ENCODE assay signal across 31 cellular contexts in the genomic region with DNA sequence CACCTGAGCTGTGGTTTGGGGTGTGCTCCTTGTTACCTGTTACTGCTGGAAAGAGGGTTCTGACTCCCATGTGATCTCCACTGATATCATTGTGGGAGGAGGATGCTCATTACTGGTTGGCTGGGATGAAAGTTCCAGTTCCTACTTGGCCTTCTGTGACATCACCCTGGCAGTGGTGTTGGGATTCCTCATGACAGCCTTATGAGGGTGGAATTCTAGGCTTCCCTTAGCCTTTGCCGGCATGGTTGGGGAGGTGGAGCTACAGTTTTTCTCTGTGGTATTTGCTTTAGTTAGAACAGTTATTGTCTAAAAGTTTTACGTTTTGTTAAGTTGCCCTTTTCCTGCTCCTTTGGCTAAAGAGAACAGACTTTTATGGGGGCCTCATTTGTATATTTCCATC.
"Had no signal": no experiment of that assay in that cellular context is flagged by ENCODE, and none has a peak within 500 bp of the region (broad histone marks: within the 10 kb centered on the region; RNA-seq: fewer than 3 reads in every experiment).

No MANE protein-coding gene starts in this region.

- H3K27ac Mint-ChIP-seq: memory B cell; mesothelial cell of epicardium; naive thymus-derived CD4-positive, alpha-beta T cell; nephron progenitor cell; stimulated activated effector memory CD8-positive, alpha-beta T cell treated with anti-CD3 and anti-CD28 coated beads, Interleukin-12 subunit alpha, Interleukin-12 subunit beta, amount 100 ng/mL, for 72 hours had no signal

- H3K4me3 ChIP-seq: coronary artery, esophagus muscularis mucosa, gastrocnemius medialis, lung, prostate gland, right atrium auricular region, smooth muscle cell, stomach, thyroid gland, upper lobe of left lung had no signal

- DNase-seq: dermis blood vessel endothelial cell; effector memory CD4-positive, alpha-beta T cell; foreskin fibroblast; gastrocnemius medialis; head of caudate nucleus; immature natural killer cell; islet precursor cell; kidney glomerular epithelial cell; left colon; naive thymus-derived CD4-positive, alpha-beta T cell; nephron progenitor cell; nucleus accumbens; stimulated activated CD4-positive, alpha-beta T cell treated with anti-CD3 and anti-CD28 coated beads, Interleukin-12 subunit alpha, Interleukin-12 subunit beta, amount 100 ng/mL, for 4 hours; stimulated activated CD4-positive, alpha-beta T cell treated with anti-CD3 and anti-CD28 coated beads, Interleukin-2, amount 100 ng/mL, for 24 hours; stimulated activated CD4-positive, alpha-beta T cell treated with anti-CD3 and anti-CD28 coated beads, Interleukin-4, amount 100 ng/mL, for 24 hours; stimulated activated naive CD4-positive, alpha-beta T cell treated with Interleukin-2 at 50 U/mL for 16 hours; stomach; thyroid gland; upper lobe of left lung had no signal

- H3K4me1 Mint-ChIP-seq: memory B cell; naive thymus-derived CD4-positive, alpha-beta T cell; nephron progenitor cell; stimulated activated effector memory CD8-positive, alpha-beta T cell treated with anti-CD3 and anti-CD28 coated beads, Interleukin-12 subunit alpha, Interleukin-12 subunit beta, amount 100 ng/mL, for 72 hours had no signal

- H3K36me3 ChIP-seq: esophagus muscularis mucosa, gastrocnemius medialis, prostate gland, right atrium auricular region, thyroid gland, upper lobe of left lung had no signal

- H3K27ac ChIP-seq: coronary artery, esophagus muscularis mucosa, gastrocnemius medialis, prostate gland, right atrium auricular region, stomach, thyroid gland, upper lobe of left lung had no signal

- H3K36me3 Mint-ChIP-seq: stimulated activated effector memory CD8-positive, alpha-beta T cell treated with anti-CD3 and anti-CD28 coated beads, Interleukin-12 subunit alpha, Interleukin-12 subunit beta, amount 100 ng/mL, for 72 hours had no signal

- H3K4me1 ChIP-seq: gastrocnemius medialis, prostate gland, stomach, thyroid gland, upper lobe of left lung had no signal

- H3K27me3 ChIP-seq: esophagus muscularis mucosa, gastrocnemius medialis, right atrium auricular region, stomach, thyroid gland, upper lobe of left lung had no signal

- H3K4me3 Mint-ChIP-seq: memory B cell; mesothelial cell of epicardium; naive thymus-derived CD4-positive, alpha-beta T cell; nephron progenitor cell; stimulated activated effector memory CD8-positive, alpha-beta T cell treated with anti-CD3 and anti-CD28 coated beads, Interleukin-12 subunit alpha, Interleukin-12 subunit beta, amount 100 ng/mL, for 72 hours had no signal

- H3K9me3 ChIP-seq: esophagus muscularis mucosa, gastrocnemius medialis, prostate gland, right atrium auricular region, thyroid gland, upper lobe of left lung had no signal

- FAIRE-seq: endothelial cell of umbilical vein, urothelium cell line had no signal

- H3K27me3 Mint-ChIP-seq: memory B cell had no signal

- ATAC-seq: gastrocnemius medialis; left colon; naive thymus-derived CD4-positive, alpha-beta T cell; sciatic nerve; stimulated activated effector memory CD8-positive, alpha-beta T cell treated with anti-CD3 and anti-CD28 coated beads, Interleukin-12 subunit alpha, Interleukin-12 subunit beta, amount 100 ng/mL, for 72 hours had no signal

- H3K4me2 ChIP-seq: smooth muscle cell had no signal
